In the genomic region with DNA sequence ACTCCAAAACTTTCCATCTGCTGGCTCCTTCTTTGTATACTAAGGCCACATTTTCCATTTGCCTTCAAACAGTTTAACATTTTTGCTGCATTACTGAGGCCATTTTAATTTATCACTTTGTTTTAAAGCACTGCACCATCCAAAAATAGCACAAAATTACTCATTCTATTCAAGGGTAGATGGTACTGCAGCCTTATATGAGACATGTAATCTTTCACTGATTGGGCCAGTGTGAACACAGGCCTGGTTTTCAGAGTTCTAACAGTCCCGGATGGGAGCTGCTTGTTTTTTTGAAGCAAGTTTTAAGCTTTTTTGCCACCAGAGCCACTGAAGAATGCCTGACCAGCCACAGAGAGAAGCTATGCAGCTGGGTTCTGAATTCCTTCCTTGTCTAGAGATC, we compare ENCODE assay signal across 16 cellular contexts.
DNase-seq lines count a peak whose midpoint lies in the region; ATAC-seq and TF ChIP-seq lines count a peak whose summit lies in the region.
"Had no signal": no experiment of that assay in that cellular context is flagged by ENCODE, and none has a peak within 500 bp of the region (broad histone marks: within the 10 kb centered on the region; RNA-seq: fewer than 3 reads in every experiment).

No MANE protein-coding gene starts in this region.

- intact Hi-C loops in cardiac septum (cut with DNase I) (no loop called here), left lung (cut with DNase I) (no loop called here), aorta (cut with DNase I) (loop anchor here in 1 of 2 donors (2.0 to 5.0 kb wide), 3 partner anchors 15 to 172 kb away; partner anchors contain the start of gene TSC22D2)

- DNase-seq in right atrium auricular region (ENCODE audit: low spot score), result no peak
- no peak for DNase-seq in cardiac septum (ENCODE audit: low spot score)
- peak; percentile 66 to 71 for DNase-seq in cardiac fibroblast (ENCODE audit: low read depth in 2 of 2)
- no peak for DNase-seq in left lung
- DNase-seq in aorta, result no peak
- DNase-seq in BE2C, result no peak
- DNase-seq in middle frontal gyrus (ENCODE audit: extremely low spot score, low spot score), result no peak
- no peak for DNase-seq in DMS53 (lab: John Stamatoyannopoulos, UW)
- DNase-seq: activated T-cell treated with anti-CD3 and anti-CD28 coated beads, Interleukin-2, amount 50 U/mL, for 48 hours; gastrocnemius medialis; GDM1; NCI-H1048; psoas muscle had no signal

- H3K4me1 ChIP-seq in right atrium auricular region (peaks cover 0 to 55% of the 10 kb centered on the region in 2 donors), left lung (no peaks in the 10 kb centered on the region), aorta (ENCODE audit: control insufficient read depth in 1 of 2, insufficient read depth in 2 of 2, low read length in 2 of 2) (peaks cover 0 to 15% of the 10 kb centered on the region in 2 donors), BE2C (peaks cover 5% of the 10 kb centered on the region; the same call in 1 of the 2 replicates)

- TF ChIP-seq CTCF in right atrium auricular region (IDR thresholded peaks at IDR 0.05), result no peak
- no peak for TF ChIP-seq CTCF in cardiac fibroblast (IDR thresholded peaks at IDR 0.05; ENCODE audit: low read depth, low read length)
- TF ChIP-seq CTCF in left lung (IDR thresholded peaks at IDR 0.05), result no peak
- TF ChIP-seq CTCF in BE2C (IDR thresholded peaks at IDR 0.05; ENCODE audit: low read depth, low read length), result no peak

- H3K27me3 ChIP-seq in right atrium auricular region, result no peaks in the 10 kb centered on the region
- no peaks in the 10 kb centered on the region for H3K27me3 ChIP-seq in left lung
- no peaks in the 10 kb centered on the region for H3K27me3 ChIP-seq in aorta (ENCODE audit: control insufficient read depth in 1 of 2, insufficient read depth in 2 of 2, low read length in 1 of 2)
- H3K27me3 ChIP-seq in BE2C, result no peaks in the 10 kb centered on the region
- H3K27me3 ChIP-seq: gastrocnemius medialis had no signal

- ATAC-seq in left lung (peak; percentile 53), aorta (ENCODE audit: low FRiP score) (peak; percentile 89)
- ATAC-seq: A549; activated CD4-positive, CD25-positive, alpha-beta regulatory T cell treated with anti-CD3 and anti-CD28 coated beads, Interleukin-2, amount 50 U/mL, for 24 hours; gastrocnemius medialis; psoas muscle had no signal

- H3K9me3 ChIP-seq in right atrium auricular region (no peaks in the 10 kb centered on the region), left lung (no peaks in the 10 kb centered on the region), aorta (ENCODE audit: control insufficient read depth, low read length) (no peaks in the 10 kb centered on the region), BE2C (no peaks in the 10 kb centered on the region)
- H3K9me3 ChIP-seq: A549, gastrocnemius medialis, psoas muscle had no signal

- H3K36me3 ChIP-seq in right atrium auricular region (no peaks in the 10 kb centered on the region), left lung (no peaks in the 10 kb centered on the region), aorta (ENCODE audit: control insufficient read depth in 1 of 2, insufficient read depth in 2 of 2, low read length in 1 of 2) (no peaks in the 10 kb centered on the region), BE2C (no peaks in the 10 kb centered on the region)
- H3K36me3 ChIP-seq: gastrocnemius medialis had no signal

- H3K27ac ChIP-seq in right atrium auricular region (peak overlapping the region; percentile 43 to 74), left lung (peak overlapping the region in 1 of 2 donors; percentile 52), aorta (ENCODE audit: low read depth in 1 of 2, low read length in 2 of 2) (peak overlapping the region; percentile 96 to 99)
- H3K27ac ChIP-seq: A549, gastrocnemius medialis had no signal

- H3K4me3 ChIP-seq in right atrium auricular region, result no peak overlapping the region
- H3K4me3 ChIP-seq in cardiac fibroblast (replicated peaks in 1 of 2; ENCODE audit: low read depth in 2 of 2, low read length in 2 of 2), result no peak overlapping the region
- no peak overlapping the region for H3K4me3 ChIP-seq in left lung
- no peak overlapping the region for H3K4me3 ChIP-seq in aorta (ENCODE audit: low read length in 2 of 2)
- H3K4me3 ChIP-seq in BE2C (ENCODE audit: low read depth, low read length), result no peak overlapping the region
- H3K4me3 ChIP-seq: A549, gastrocnemius medialis, lung, psoas muscle had no signal

- WGBS in aorta, 2 donors, result 5 to 10% methylated on average over 1 of the region's 1 CpG

Comparison
In these comparisons a context has a peak if more than half of its experiments do, and no peak if none do; other contexts are left out.
1. DNase-seq: peak in cardiac fibroblast (2 of 2); none in right atrium auricular region (single experiment), cardiac septum (single experiment), left lung (0 of 2), aorta (0 of 2), BE2C (single experiment), middle frontal gyrus (single experiment) and DMS53 (single experiment).